Comparison of ENCODE assay signal across 5 cellular contexts in genomic region chr6:64289946-64290345, GRCh38.
"Had no signal": no experiment of that assay in that cellular context is flagged by ENCODE, and none has a peak within 500 bp of the region (broad histone marks: within the 10 kb centered on the region; RNA-seq: fewer than 3 reads in every experiment).

No MANE protein-coding gene starts in this region.

- H3K4me3 ChIP-seq: GM23338, K562 had no signal

- ATAC-seq: GM23338, K562 had no signal

- H2AFZ ChIP-seq: GM23338 had no signal

- H3K4me2 ChIP-seq: GM23338 had no signal

- DNase-seq: H9, HCEC 1CT, IMR-90 had no signal
